In genomic region chr3:121720163-121720562, GRCh38 we compare ENCODE assay signal across 25 cellular contexts.
"Had no signal": no experiment of that assay in that cellular context is flagged by ENCODE, and none has a peak within 500 bp of the region (broad histone marks: within the 10 kb centered on the region; RNA-seq: fewer than 3 reads in every experiment).

No MANE protein-coding gene starts in this region.

- H3K9me3 ChIP-seq: ascending aorta, esophagus muscularis mucosa, heart right ventricle, left lung, mucosa of descending colon, pancreas, prostate gland, testis, transverse colon had no signal

- DNase-seq: activated CD4-positive, alpha-beta T cell treated with anti-CD3 and anti-CD28 coated beads for 4 hours; activated CD4-positive, alpha-beta T cell treated with anti-CD3 and anti-CD28 coated beads, Interleukin-2, amount 50 U/mL, for 48 hours; activated CD8-positive, alpha-beta memory T cell treated with anti-CD3 and anti-CD28 coated beads for 24 hours; activated effector memory CD4-positive, alpha-beta T cell treated with Interleukin-2 at 50 U/mL for 16 hours; activated naive CD4-positive, alpha-beta T cell treated with anti-CD3 and anti-CD28 coated beads for 36 hours; activated naive CD8-positive, alpha-beta T cell treated with anti-CD3 and anti-CD28 coated beads, Interleukin-2, amount 10 ng/mL, durations not matched to agents 7 days and 5 days; dermis blood vessel endothelial cell; effector CD4-positive, alpha-beta T cell; foreskin keratinocyte; heart right ventricle; kidney glomerular epithelial cell; left lung; mucosa of descending colon; pancreas; retina; stimulated activated CD4-positive, alpha-beta T cell treated with anti-CD3 and anti-CD28 coated beads, Interleukin-4, amount 100 ng/mL, for 1 hour; stimulated activated naive CD8-positive, alpha-beta T cell treated with anti-CD3 and anti-CD28 coated beads, Interleukin-15, Interleukin-2, amounts not matched to agents 100 U/mL and 50 U/mL, for 24 hours; T-cell; T-helper 9 cell; testis; transverse colon had no signal

- ATAC-seq: foreskin keratinocyte; left lung; pancreas; stimulated activated naive CD8-positive, alpha-beta T cell treated with anti-CD3 and anti-CD28 coated beads, Interleukin-15, Interleukin-2, amounts not matched to agents 100 U/mL and 50 U/mL, for 24 hours; T-cell had no signal

- H3K27ac ChIP-seq: ascending aorta, esophagus muscularis mucosa, foreskin keratinocyte, heart right ventricle, left lung, pancreas, prostate gland, testis, transverse colon, VCaP had no signal

- H3K4me3 ChIP-seq: ascending aorta, esophagus muscularis mucosa, heart right ventricle, left lung, mucosa of descending colon, pancreas, prostate gland, testis, transverse colon had no signal

- H3K4me3 Mint-ChIP-seq: activated naive CD4-positive, alpha-beta T cell treated with anti-CD3 and anti-CD28 coated beads for 36 hours; activated naive CD8-positive, alpha-beta T cell treated with anti-CD3 and anti-CD28 coated beads, Interleukin-2, amount 10 ng/mL, durations not matched to agents 7 days and 5 days; T-cell had no signal

- H3K27ac Mint-ChIP-seq: activated naive CD4-positive, alpha-beta T cell treated with anti-CD3 and anti-CD28 coated beads for 36 hours; activated naive CD8-positive, alpha-beta T cell treated with anti-CD3 and anti-CD28 coated beads, Interleukin-2, amount 10 ng/mL, durations not matched to agents 7 days and 5 days had no signal

- H3K27me3 ChIP-seq: ascending aorta, esophagus muscularis mucosa, foreskin keratinocyte, heart right ventricle, left lung, pancreas, testis, transverse colon had no signal

- H3K27me3 Mint-ChIP-seq: activated naive CD8-positive, alpha-beta T cell treated with anti-CD3 and anti-CD28 coated beads, Interleukin-2, amount 10 ng/mL, durations not matched to agents 7 days and 5 days; T-cell had no signal

- H3K4me1 ChIP-seq: ascending aorta, esophagus muscularis mucosa, foreskin keratinocyte, heart right ventricle, left lung, pancreas, prostate gland, testis had no signal

- H3K9me3 Mint-ChIP-seq: activated naive CD4-positive, alpha-beta T cell treated with anti-CD3 and anti-CD28 coated beads for 36 hours; activated naive CD8-positive, alpha-beta T cell treated with anti-CD3 and anti-CD28 coated beads, Interleukin-2, amount 10 ng/mL, durations not matched to agents 7 days and 5 days; T-cell had no signal
